1 cellular context compared by ENCODE assay signal in genomic region chr17:78875738-78876597, GRCh38.
TF ChIP-seq lines count a peak whose summit lies in the region.

No MANE protein-coding gene starts in this region.

TF ChIP-seq in HepG2, 621 proteins besides CTCF, POLR2A, EP300 and RAD21:
- TF ChIP-seq UBTF (CRISPR knock-in tag; IDR thresholded peaks at IDR 0.05), result no peak
- TF ChIP-seq ZNF318 (CRISPR knock-in tag; IDR thresholded peaks at IDR 0.05), result no peak
- TF ChIP-seq TFE3 (CRISPR knock-in tag; IDR thresholded peaks at IDR 0.05), result no peak
- no peak for TF ChIP-seq NFRKB (IDR thresholded peaks at IDR 0.05)
- no peak for TF ChIP-seq ZNF232 (CRISPR knock-in tag; IDR thresholded peaks at IDR 0.05; ENCODE audit: borderline replicate concordance)
- TF ChIP-seq, protein P1, sequence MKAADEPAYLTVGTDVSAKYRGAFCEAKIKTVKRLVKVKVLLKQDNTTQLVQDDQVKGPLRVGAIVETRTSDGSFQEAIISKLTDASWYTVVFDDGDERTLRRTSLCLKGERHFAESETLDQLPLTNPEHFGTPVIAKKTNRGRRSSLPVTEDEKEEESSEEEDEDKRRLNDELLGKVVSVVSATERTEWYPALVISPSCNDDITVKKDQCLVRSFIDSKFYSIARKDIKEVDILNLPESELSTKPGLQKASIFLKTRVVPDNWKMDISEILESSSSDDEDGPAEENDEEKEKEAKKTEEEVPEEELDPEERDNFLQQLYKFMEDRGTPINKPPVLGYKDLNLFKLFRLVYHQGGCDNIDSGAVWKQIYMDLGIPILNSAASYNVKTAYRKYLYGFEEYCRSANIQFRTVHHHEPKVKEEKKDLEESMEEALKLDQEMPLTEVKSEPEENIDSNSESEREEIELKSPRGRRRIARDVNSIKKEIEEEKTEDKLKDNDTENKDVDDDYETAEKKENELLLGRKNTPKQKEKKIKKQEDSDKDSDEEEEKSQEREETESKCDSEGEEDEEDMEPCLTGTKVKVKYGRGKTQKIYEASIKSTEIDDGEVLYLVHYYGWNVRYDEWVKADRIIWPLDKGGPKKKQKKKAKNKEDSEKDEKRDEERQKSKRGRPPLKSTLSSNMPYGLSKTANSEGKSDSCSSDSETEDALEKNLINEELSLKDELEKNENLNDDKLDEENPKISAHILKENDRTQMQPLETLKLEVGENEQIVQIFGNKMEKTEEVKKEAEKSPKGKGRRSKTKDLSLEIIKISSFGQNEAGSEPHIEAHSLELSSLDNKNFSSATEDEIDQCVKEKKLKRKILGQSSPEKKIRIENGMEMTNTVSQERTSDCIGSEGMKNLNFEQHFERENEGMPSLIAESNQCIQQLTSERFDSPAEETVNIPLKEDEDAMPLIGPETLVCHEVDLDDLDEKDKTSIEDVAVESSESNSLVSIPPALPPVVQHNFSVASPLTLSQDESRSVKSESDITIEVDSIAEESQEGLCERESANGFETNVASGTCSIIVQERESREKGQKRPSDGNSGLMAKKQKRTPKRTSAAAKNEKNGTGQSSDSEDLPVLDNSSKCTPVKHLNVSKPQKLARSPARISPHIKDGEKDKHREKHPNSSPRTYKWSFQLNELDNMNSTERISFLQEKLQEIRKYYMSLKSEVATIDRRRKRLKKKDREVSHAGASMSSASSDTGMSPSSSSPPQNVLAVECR (CRISPR knock-in tag; IDR thresholded peaks at IDR 0.05; ENCODE audit: borderline replicate concordance), result no peak
- no peak for TF ChIP-seq SNAI1 (CRISPR knock-in tag; IDR thresholded peaks at IDR 0.05; ENCODE audit: borderline replicate concordance)
- no peak for TF ChIP-seq TBP (CRISPR knock-in tag; IDR thresholded peaks at IDR 0.05)
- TF ChIP-seq ZNF451 (CRISPR knock-in tag; IDR thresholded peaks at IDR 0.05), result no peak
- no peak for TF ChIP-seq KLF13 (CRISPR knock-in tag; IDR thresholded peaks at IDR 0.05)
- no peak for TF ChIP-seq SP140L (CRISPR knock-in tag; IDR thresholded peaks at IDR 0.05; ENCODE audit: borderline replicate concordance)
- TF ChIP-seq POGK (CRISPR knock-in tag; conservative IDR thresholded peaks at IDR 0.05), result no peak
- TF ChIP-seq, protein P2, sequence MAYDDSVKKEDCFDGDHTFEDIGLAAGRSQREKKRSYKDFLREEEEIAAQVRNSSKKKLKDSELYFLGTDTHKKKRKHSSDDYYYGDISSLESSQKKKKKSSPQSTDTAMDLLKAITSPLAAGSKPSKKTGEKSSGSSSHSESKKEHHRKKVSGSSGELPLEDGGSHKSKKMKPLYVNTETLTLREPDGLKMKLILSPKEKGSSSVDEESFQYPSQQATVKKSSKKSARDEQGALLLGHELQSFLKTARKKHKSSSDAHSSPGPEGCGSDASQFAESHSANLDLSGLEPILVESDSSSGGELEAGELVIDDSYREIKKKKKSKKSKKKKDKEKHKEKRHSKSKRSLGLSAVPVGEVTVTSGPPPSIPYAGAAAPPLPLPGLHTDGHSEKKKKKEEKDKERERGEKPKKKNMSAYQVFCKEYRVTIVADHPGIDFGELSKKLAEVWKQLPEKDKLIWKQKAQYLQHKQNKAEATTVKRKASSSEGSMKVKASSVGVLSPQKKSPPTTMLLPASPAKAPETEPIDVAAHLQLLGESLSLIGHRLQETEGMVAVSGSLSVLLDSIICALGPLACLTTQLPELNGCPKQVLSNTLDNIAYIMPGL (CRISPR knock-in tag; IDR thresholded peaks at IDR 0.05; ENCODE audit: borderline replicate concordance in 1 of 2, low read depth in 1 of 2), result no peak
- no peak for TF ChIP-seq MEIS1 (CRISPR knock-in tag; IDR thresholded peaks at IDR 0.05; ENCODE audit: borderline replicate concordance)
- TF ChIP-seq, protein P3, sequence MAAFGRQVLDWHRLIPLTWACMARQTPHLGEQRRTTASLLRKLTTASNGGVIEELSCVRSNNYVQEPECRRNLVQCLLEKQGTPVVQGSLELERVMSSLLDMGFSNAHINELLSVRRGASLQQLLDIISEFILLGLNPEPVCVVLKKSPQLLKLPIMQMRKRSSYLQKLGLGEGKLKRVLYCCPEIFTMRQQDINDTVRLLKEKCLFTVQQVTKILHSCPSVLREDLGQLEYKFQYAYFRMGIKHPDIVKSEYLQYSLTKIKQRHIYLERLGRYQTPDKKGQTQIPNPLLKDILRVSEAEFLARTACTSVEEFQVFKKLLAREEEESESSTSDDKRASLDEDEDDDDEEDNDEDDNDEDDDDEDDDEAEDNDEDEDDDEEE (CRISPR knock-in tag; IDR thresholded peaks at IDR 0.05), result no peak
- TF ChIP-seq, protein P4, sequence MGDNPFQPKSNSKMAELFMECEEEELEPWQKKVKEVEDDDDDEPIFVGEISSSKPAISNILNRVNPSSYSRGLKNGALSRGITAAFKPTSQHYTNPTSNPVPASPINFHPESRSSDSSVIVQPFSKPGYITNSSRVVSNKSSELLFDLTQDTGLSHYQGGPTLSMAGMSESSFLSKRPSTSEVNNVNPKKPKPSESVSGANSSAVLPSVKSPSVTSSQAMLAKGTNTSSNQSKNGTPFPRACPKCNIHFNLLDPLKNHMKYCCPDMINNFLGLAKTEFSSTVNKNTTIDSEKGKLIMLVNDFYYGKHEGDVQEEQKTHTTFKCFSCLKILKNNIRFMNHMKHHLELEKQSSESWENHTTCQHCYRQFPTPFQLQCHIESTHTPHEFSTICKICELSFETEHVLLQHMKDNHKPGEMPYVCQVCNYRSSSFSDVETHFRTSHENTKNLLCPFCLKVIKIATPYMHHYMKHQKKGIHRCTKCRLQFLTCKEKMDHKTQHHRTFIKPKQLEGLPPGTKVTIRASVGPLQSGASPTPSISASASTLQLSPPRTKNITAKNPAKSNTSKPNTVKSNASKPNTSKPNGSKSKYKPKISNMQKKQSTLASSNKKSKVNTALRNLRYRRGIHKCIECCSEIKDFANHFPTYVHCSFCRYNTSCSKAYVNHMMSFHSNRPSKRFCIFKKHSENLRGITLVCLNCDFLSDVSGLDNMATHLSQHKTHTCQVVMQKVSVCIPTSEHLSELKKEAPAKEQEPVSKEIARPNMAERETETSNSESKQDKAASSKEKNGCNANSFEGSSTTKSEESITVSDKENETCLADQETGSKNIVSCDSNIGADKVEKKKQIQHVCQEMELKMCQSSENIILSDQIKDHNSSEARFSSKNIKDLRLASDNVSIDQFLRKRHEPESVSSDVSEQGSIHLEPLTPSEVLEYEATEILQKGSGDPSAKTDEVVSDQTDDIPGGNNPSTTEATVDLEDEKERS (CRISPR knock-in tag; IDR thresholded peaks at IDR 0.05), result no peak
- no peak for TF ChIP-seq MTA1 (CRISPR knock-in tag; IDR thresholded peaks at IDR 0.05; ENCODE audit: borderline replicate concordance)
- no peak for TF ChIP-seq NFYC (CRISPR knock-in tag; IDR thresholded peaks at IDR 0.05)
- no peak for TF ChIP-seq KLF6 (CRISPR knock-in tag; IDR thresholded peaks at IDR 0.05)
- no peak for TF ChIP-seq ZNF510 (CRISPR knock-in tag; IDR thresholded peaks at IDR 0.05; ENCODE audit: low read depth)
TF ChIP-seq in HepG2: peak in this region for 0.
